9 cellular contexts compared by ENCODE assay signal in the genomic region with DNA sequence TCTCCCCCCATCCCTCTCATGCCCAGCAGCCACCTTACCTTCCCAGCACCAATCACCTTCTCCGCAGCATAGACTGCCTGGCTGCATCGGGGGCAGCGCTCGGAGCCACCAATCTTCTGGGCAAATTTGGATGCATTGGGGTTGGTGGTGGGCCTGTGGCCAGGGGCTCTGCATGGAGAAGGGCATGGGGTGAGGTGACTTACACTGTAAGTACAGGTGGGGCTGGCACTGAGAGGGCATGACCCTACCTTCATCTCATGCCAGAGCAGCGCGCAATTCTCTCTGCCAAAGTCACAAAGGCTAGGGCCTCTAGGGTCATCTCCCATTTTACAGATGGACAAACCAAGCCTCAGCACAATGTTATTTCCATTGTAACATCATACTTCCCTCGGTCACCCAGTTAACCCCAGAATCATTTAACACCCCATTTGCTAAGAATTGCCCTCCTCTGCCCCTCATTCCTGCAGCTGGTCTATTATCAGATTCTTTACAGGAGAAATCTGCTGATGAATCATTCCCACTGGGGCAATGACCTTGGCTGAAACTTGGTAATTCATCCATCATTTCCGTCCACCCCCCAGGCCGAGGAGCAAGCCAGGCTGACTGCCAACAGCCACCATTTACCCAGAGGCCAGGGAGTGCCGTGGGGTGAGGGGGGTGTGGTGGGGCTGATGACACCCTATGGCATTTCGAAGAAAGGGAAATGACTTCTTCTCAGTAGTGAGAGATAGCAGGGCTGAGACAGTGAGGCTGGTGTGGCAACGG. TPM values are rescaled to one million over a fixed set of nuclear protein-coding genes. Genes with fewer than 3 reads are reported as not detected.
DNase-seq lines count a peak whose midpoint lies in the region; ATAC-seq, FAIRE-seq and TF ChIP-seq lines count a peak whose summit lies in the region.
"Had no signal": no experiment of that assay in that cellular context is flagged by ENCODE, and none has a peak within 500 bp of the region (broad histone marks: within the 10 kb centered on the region; RNA-seq: fewer than 3 reads in every experiment).

No MANE protein-coding gene starts in this region.

- DNase-seq in HFF-Myc (ENCODE audit: extremely low read depth, low read depth) (peak; percentile 82), astrocyte (ENCODE audit: low read depth) (peak; percentile 93), right atrium auricular region (ENCODE audit: low spot score) (no peak), stomach (no peak), AML-193 (lab: John Stamatoyannopoulos, UW) (no peak), inferior parietal cortex (ENCODE audit: extremely low spot score) (no peak), iPS-NIHi7 (ENCODE audit: extremely low spot score) (no peak)
- DNase-seq: naive B cell had no signal

- H3K9me3 ChIP-seq in astrocyte (ENCODE audit: insufficient read depth, low read depth, low read length) = no peaks in the 10 kb centered on the region
- no peaks in the 10 kb centered on the region for H3K9me3 ChIP-seq in right atrium auricular region
- H3K9me3 ChIP-seq in stomach = no peaks in the 10 kb centered on the region

- no peak for TF ChIP-seq POLR2A in stomach (IDR thresholded peaks at IDR 0.05)

- H3K79me2 ChIP-seq in astrocyte (ENCODE audit: insufficient read depth, low read length) = peaks cover 51% of the 10 kb centered on the region

- H3K9me3 Mint-ChIP-seq in astrocyte (ENCODE audit: unreplicated experiment) = peaks cover 2% of the 10 kb centered on the region

- no peak for TF ChIP-seq EP300 in stomach (IDR thresholded peaks at IDR 0.05)

- H3K27ac ChIP-seq in astrocyte (ENCODE audit: low read depth, low read length) (peak overlapping the region; percentile 59), right atrium auricular region (peak overlapping the region; percentile 3 to 54), stomach (peak overlapping the region; percentile 18 to 95 (median 71))

- peak overlapping the region; percentile 62 for H3K4me2 ChIP-seq in astrocyte (ENCODE audit: low read length)

- ATAC-seq in GM18907 (IDR thresholded peaks at IDR 0.05; ENCODE audit: unreplicated experiment) = no peak

- H3K27me3 Mint-ChIP-seq in astrocyte (ENCODE audit: low read depth, unreplicated experiment) = no peaks in the 10 kb centered on the region
- H3K27me3 Mint-ChIP-seq: naive B cell had no signal

- peaks cover 62% of the 10 kb centered on the region for H3K36me3 ChIP-seq in astrocyte (ENCODE audit: insufficient read depth, low read length)
- H3K36me3 ChIP-seq in right atrium auricular region = peaks cover 62% of the 10 kb centered on the region
- peaks cover 59 to 90% (median 76%) of the 10 kb centered on the region in 4 donors for H3K36me3 ChIP-seq in stomach

- peaks cover 49% of the 10 kb centered on the region for H3K36me3 Mint-ChIP-seq in astrocyte (ENCODE audit: low read depth, unreplicated experiment)

- H3K9ac ChIP-seq in astrocyte (ENCODE audit: low read length) = peak overlapping the region; percentile 13

- H3K4me1 ChIP-seq in astrocyte (ENCODE audit: insufficient read depth, low read length) (peaks cover 50% of the 10 kb centered on the region), right atrium auricular region (peaks cover 0 to 71% of the 10 kb centered on the region in 2 donors), stomach (peaks cover 28 to 83% (median 66%) of the 10 kb centered on the region in 4 donors)

- peak overlapping the region; percentile 83 for H3K27ac Mint-ChIP-seq in astrocyte (ENCODE audit: unreplicated experiment)

- peaks cover 45% of the 10 kb centered on the region for H3K4me1 Mint-ChIP-seq in astrocyte (ENCODE audit: low read depth, unreplicated experiment)

- TF ChIP-seq CTCF in HFF-Myc (IDR thresholded peaks at IDR 0.05; ENCODE audit: low read depth, low read length, missing control alignments) (no peak), astrocyte (IDR thresholded peaks at IDR 0.05; ENCODE audit: insufficient read depth, low read depth, low read length) (no peak), right atrium auricular region (IDR thresholded peaks at IDR 0.05) (no peak), stomach (IDR thresholded peaks at IDR 0.05) (no peak)

- H3K4me3 Mint-ChIP-seq in astrocyte (ENCODE audit: unreplicated experiment) = no peak overlapping the region

- peak; percentile 54 for FAIRE-seq in astrocyte (lab: Jason Lieb, UNC)

- H3K27me3 ChIP-seq in astrocyte (ENCODE audit: insufficient read depth, low read length) = no peaks in the 10 kb centered on the region
- H3K27me3 ChIP-seq in right atrium auricular region = no peaks in the 10 kb centered on the region
- H3K27me3 ChIP-seq in stomach = no peaks in the 10 kb centered on the region

- peaks cover 94% of the 10 kb centered on the region for H4K20me1 ChIP-seq in astrocyte (ENCODE audit: insufficient read depth, low read length)

- no peak overlapping the region for H2AFZ ChIP-seq in astrocyte (ENCODE audit: low read depth, low read length)

- 67 to 80% (median 72%) methylated on average over 12 of the region's 12 CpGs for WGBS in stomach, 5 donors

- H3K4me3 ChIP-seq in HFF-Myc (replicated peaks; ENCODE audit: low read depth, low read length) (no peak overlapping the region), astrocyte (ENCODE audit: insufficient read depth, low read depth, low read length) (no peak overlapping the region), right atrium auricular region (no peak overlapping the region), stomach (no peak overlapping the region)

- intact Hi-C loops in stomach (cut with DNase I; ENCODE audit: low total_unique reads) = no loop called here

RNA-seq across cellular contexts. Expression of a gene that starts 17.9 kb away (rescaled TPM):
- total RNA-seq in astrocyte (289 and 317 TPM in 2 replicates), right atrium auricular region (100 to 1,000 TPM; 138 to 719 TPM), stomach (1,000 to 10,000 TPM in 2 of 5 donors, 100 to 1,000 TPM in 3; 304 to 2,162 (median 853) TPM)
- polyA plus RNA-seq in stomach = 100 to 1,000 TPM; 220 to 641 (median 274) TPM

RNA-seq across cellular contexts. Expression of a gene that starts 20.0 kb away (rescaled TPM):
- 150 and 152 TPM in 2 replicates for total RNA-seq in astrocyte
- 10 to 100 TPM; 29.5 to 31.9 TPM for total RNA-seq in right atrium auricular region
- 10 to 100 TPM in 4 of 5 donors, 1 to 10 TPM in 1; 4.0 to 66.5 (median 12.7) TPM for total RNA-seq in stomach
- 10 to 100 TPM; 21.5 to 45.4 (median 29.9) TPM for polyA plus RNA-seq in stomach

RNA-seq across cellular contexts. Expression of a gene that starts 49.9 kb away (rescaled TPM):
- total RNA-seq in astrocyte = 79.7 and 85.2 TPM in 2 replicates
- 10 to 100 TPM; 16.3 to 32.1 TPM for total RNA-seq in right atrium auricular region
- 10 to 100 TPM in 4 of 5 donors, 1 to 10 TPM in 1; 8.2 to 33.0 (median 17.3) TPM for total RNA-seq in stomach
- polyA plus RNA-seq in stomach = 1 to 10 TPM; 3.0 to 4.7 (median 4.7) TPM

Comparison
In these comparisons a context has a peak if more than half of its experiments do, and no peak if none do; other contexts are left out.
1. DNase-seq: peak in HFF-Myc (single experiment) and astrocyte (single experiment); none in right atrium auricular region (single experiment), stomach (single experiment), AML-193 (0 of 2), inferior parietal cortex (single experiment) and iPS-NIHi7 (single experiment).
2. Peak in every context shown above with its lines, with median percentiles within 50 percentile points of each other: H3K27ac ChIP-seq.